26 cellular contexts compared by ENCODE assay signal in the genomic region with DNA sequence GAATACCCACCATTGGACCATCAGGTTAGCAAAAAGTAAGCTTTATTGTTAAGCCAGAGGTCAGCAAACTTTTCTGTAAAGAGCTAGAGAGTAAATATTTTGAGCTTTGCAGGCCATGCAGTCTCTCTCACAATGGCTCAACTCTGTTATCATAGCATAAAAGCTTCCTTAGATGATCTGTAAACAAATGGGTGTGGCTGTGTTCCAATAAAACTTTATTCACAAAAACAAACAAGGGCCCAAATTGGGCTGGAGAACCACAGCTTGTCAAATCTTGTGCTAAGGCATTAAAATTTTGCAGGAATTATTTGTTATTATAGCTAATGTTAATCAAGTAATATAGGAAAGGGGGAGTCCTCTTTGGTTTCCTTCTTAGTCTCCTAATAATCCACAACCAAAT.
"Had no signal": no experiment of that assay in that cellular context is flagged by ENCODE, and none has a peak within 500 bp of the region (broad histone marks: within the 10 kb centered on the region; RNA-seq: fewer than 3 reads in every experiment).

No MANE protein-coding gene starts in this region.

- H3K4me3 ChIP-seq: stomach, suprapubic skin, testis, thoracic aorta, thyroid gland, tibial artery, tibial nerve, transverse colon, upper lobe of left lung, upper lobe of right lung, uterus, vagina had no signal

- ATAC-seq: stimulated activated memory B cell treated with anti-CD40 and anti-IgM and Interleukin-4, amounts not matched to agents 10 μg/mL and 1 μg/mL and 100 μg/mL, for 72 hours; stimulated activated naive B cell treated with anti-CD40 and anti-IgM and Interleukin-4, amounts not matched to agents 10 μg/mL and 1 μg/mL and 100 μg/mL, for 72 hours; stimulated activated naive CD8-positive, alpha-beta T cell treated with anti-CD3 and anti-CD28 coated beads, Interleukin-15, amount 100 ng/mL, for 72 hours; stimulated activated naive CD8-positive, alpha-beta T cell treated with anti-CD3 and anti-CD28 coated beads, Interleukin-15, Interleukin-2, amounts not matched to agents 100 U/mL and 50 U/mL, for 24 hours; upper lobe of right lung had no signal

- H3K36me3 ChIP-seq: stomach, suprapubic skin, thoracic aorta, thyroid gland, tibial artery, tibial nerve, transverse colon, upper lobe of left lung, upper lobe of right lung, uterus, vagina had no signal

- H3K4me1 ChIP-seq: stomach, suprapubic skin, testis, tibial artery, tibial nerve, transverse colon, upper lobe of left lung, upper lobe of right lung, uterus, vagina had no signal

- FAIRE-seq: urothelium cell line had no signal

- H3K27ac ChIP-seq: stomach, suprapubic skin, testis, thoracic aorta, thyroid gland, tibial artery, tibial nerve, transverse colon, upper lobe of left lung, upper lobe of right lung, uterus, vagina had no signal

- H3K27me3 ChIP-seq: stomach, suprapubic skin, testis, thyroid gland, tibial artery, tibial nerve, transverse colon, upper lobe of left lung, upper lobe of right lung, uterus, vagina had no signal

- H3K9me3 ChIP-seq: stomach, suprapubic skin, testis, thoracic aorta, thyroid gland, tibial artery, tibial nerve, transverse colon, upper lobe of left lung, upper lobe of right lung, uterus, vagina had no signal

- DNase-seq: stimulated activated CD4-positive, alpha-beta T cell treated with anti-CD3 and anti-CD28 coated beads, Interleukin-2, amount 100 ng/mL, for 48 hours; stimulated activated CD4-positive, alpha-beta T cell treated with anti-CD3 and anti-CD28 coated beads, Interleukin-4, amount 100 ng/mL, for 1 hour; stimulated activated CD4-positive, alpha-beta T cell treated with anti-CD3 and anti-CD28 coated beads, Interleukin-4, amount 100 ng/mL, for 24 hours; stimulated activated CD4-positive, alpha-beta T cell treated with anti-CD3 and anti-CD28 coated beads, Interleukin-4, amount 100 ng/mL, for 4 hours; stimulated activated CD8-positive, alpha-beta memory T cell treated with anti-CD3 and anti-CD28 coated beads, Interleukin-4, amount 100 ng/mL, for 48 hours; stimulated activated naive B cell treated with anti-CD40 and anti-IgM and Interleukin-4, amounts not matched to agents 10 μg/mL and 1 μg/mL and 100 μg/mL, for 72 hours; stimulated activated naive CD4-positive, alpha-beta T cell; stimulated activated naive CD4-positive, alpha-beta T cell treated with Interleukin-2 at 50 U/mL for 16 hours; stimulated activated naive CD8-positive, alpha-beta T cell treated with anti-CD3 and anti-CD28 coated beads, Interleukin-15, amount 100 ng/mL, for 72 hours; stimulated activated naive CD8-positive, alpha-beta T cell treated with anti-CD3 and anti-CD28 coated beads, Interleukin-15, Interleukin-2, amounts not matched to agents 100 U/mL and 50 U/mL, for 24 hours; stomach; substantia nigra; testis; thyroid gland; tibial artery; transverse colon; trophoblast cell; upper lobe of left lung; upper lobe of right lung; uterus had no signal
